8 cellular contexts compared by ENCODE assay signal in the genomic region with DNA sequence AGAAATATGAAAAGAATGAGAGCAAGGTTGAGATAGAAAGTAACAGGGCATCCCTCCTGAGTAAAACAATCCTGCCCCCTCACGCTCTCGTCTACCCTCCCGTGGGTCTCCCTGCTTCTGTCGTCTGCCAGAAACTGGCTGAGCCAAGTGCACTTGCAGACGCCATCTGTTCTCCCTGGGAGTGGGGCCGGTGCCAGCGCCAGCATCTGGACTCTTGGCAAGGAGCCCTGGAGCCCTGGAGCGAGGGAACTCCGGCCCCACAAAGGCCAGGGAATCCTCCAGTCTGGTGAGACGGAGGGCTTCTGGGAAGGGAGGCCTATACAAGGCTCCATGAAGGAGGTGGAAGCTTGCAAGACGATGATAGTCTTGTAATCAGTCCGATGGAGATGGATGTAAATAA. TPM values are rescaled to one million over a fixed set of nuclear protein-coding genes. Genes with fewer than 3 reads are reported as not detected.
DNase-seq lines count a peak whose midpoint lies in the region; ATAC-seq and TF ChIP-seq lines count a peak whose summit lies in the region.

No MANE protein-coding gene starts in this region.

- no peaks in the 10 kb centered on the region for H3K36me3 ChIP-seq in prostate gland

- no peak overlapping the region for H3K4me3 ChIP-seq in prostate gland

- no peak overlapping the region for H3K27ac ChIP-seq in prostate gland

- ATAC-seq in GM19452 (IDR thresholded peaks at IDR 0.05; ENCODE audit: unreplicated experiment), result no peak
- ATAC-seq in HG03045 (IDR thresholded peaks at IDR 0.05; ENCODE audit: unreplicated experiment), result no peak
- no peak for ATAC-seq in HG02623 (IDR thresholded peaks at IDR 0.05; ENCODE audit: unreplicated experiment)

- intact Hi-C loops in prostate gland (cut with DNase I), result no loop called here

- H3K4me1 ChIP-seq in prostate gland (replicated peaks), result no peaks in the 10 kb centered on the region

- no peak for TF ChIP-seq POLR2A in prostate gland (IDR thresholded peaks at IDR 0.05)

- no peaks in the 10 kb centered on the region for H3K27me3 ChIP-seq in prostate gland (replicated peaks; ENCODE audit: insufficient read depth)

- DNase-seq in EL, result peak; percentile 92
- DNase-seq in NCI-H82 (lab: John Stamatoyannopoulos, UW), result peak; percentile 99
- peak; percentile 91 for DNase-seq in fibroblast of gingiva (ENCODE audit: low read depth)
- peak; percentile 47 for DNase-seq in prostate gland (ENCODE audit: low spot score)
- DNase-seq in stimulated activated naive CD4-positive, alpha-beta T cell (lab: John Stamatoyannopoulos, UW), result no peak

- 11% methylated on average over 12 of the region's 12 CpGs for WGBS in prostate gland

- H3K9me3 ChIP-seq in prostate gland, result no peaks in the 10 kb centered on the region

- TF ChIP-seq CTCF in prostate gland (IDR thresholded peaks at IDR 0.05), result no peak

RNA-seq across cellular contexts. Expression of gene TMEM91, which starts 2.3 kb away (rescaled TPM):
- total RNA-seq in prostate gland, result 10 to 100 TPM; 15.7 to 19.7 TPM

RNA-seq across cellular contexts. Expression of gene B9D2, which starts 10.0 kb away (rescaled TPM):
- total RNA-seq in prostate gland, result 10 to 100 TPM; 10.7 to 17.1 TPM

RNA-seq across cellular contexts. Expression of gene TGFB1, which starts 20.3 kb away (rescaled TPM):
- 10 to 100 TPM in 1 of 2 donors, 1 to 10 TPM in 1; 9.7 to 32.4 TPM for total RNA-seq in prostate gland

RNA-seq across cellular contexts. Expression of gene EXOSC5, which starts 23.2 kb away (rescaled TPM):
- total RNA-seq in prostate gland, result 10 to 100 TPM; 29.6 to 34.0 TPM

RNA-seq across cellular contexts. Expression of gene BCKDHA, which starts 23.6 kb away (rescaled TPM):
- total RNA-seq in prostate gland, result 10 to 100 TPM; 69.0 to 72.5 TPM

Comparison
In these comparisons a context has a peak if more than half of its experiments do, and no peak if none do; other contexts are left out.
1. DNase-seq: peak in EL (single experiment), NCI-H82 (single experiment), fibroblast of gingiva (single experiment) and prostate gland (single experiment); none in stimulated activated naive CD4-positive, alpha-beta T cell (0 of 6).